Comparison of ENCODE assay signal across 28 cellular contexts in genomic region chrX:108582151-108582550, GRCh38.
DNase-seq lines count a peak whose midpoint lies in the region; ATAC-seq and TF ChIP-seq lines count a peak whose summit lies in the region.
"Had no signal": no experiment of that assay in that cellular context is flagged by ENCODE, and none has a peak within 500 bp of the region (broad histone marks: within the 10 kb centered on the region; RNA-seq: fewer than 3 reads in every experiment).

No MANE protein-coding gene starts in this region.

- TF ChIP-seq CTCF in progenitor cell of endocrine pancreas (IDR thresholded peaks at IDR 0.05; ENCODE audit: unreplicated experiment) (no peak), GM20000 (IDR thresholded peaks at IDR 0.05; ENCODE audit: extremely low read depth, missing control alignments) (no peak)

- H3K27ac Mint-ChIP-seq in progenitor cell of endocrine pancreas: peak overlapping the region; percentile 62
- H3K27ac Mint-ChIP-seq: T-helper 2 cell treated with Interferon-gamma antibody and Interleukin-4, amounts not matched to agents 5 μg/mL and 100 μg/mL, for 36 hours had no signal

- H3K9me3 Mint-ChIP-seq in progenitor cell of endocrine pancreas (ENCODE audit: low read depth): peaks cover 10% of the 10 kb centered on the region
- H3K9me3 Mint-ChIP-seq: T-helper 2 cell treated with Interferon-gamma antibody and Interleukin-4, amounts not matched to agents 5 μg/mL and 100 μg/mL, for 36 hours had no signal

- DNase-seq in NCI-H146 (lab: John Stamatoyannopoulos, UW) (peak; percentile 39), anterior cingulate cortex (lab: John Stamatoyannopoulos, UW) (peak in 43 of 58 donors; percentile 0 to 88 (median 21)), inferior parietal cortex (ENCODE audit: extremely low spot score) (peak; percentile 34), progenitor cell of endocrine pancreas (ENCODE audit: low spot score, unreplicated experiment) (no peak), GM20000 (ENCODE audit: low spot score) (no peak), NCI-H82 treated with DMSO at 0.1 percent for 48 hours (lab: John Stamatoyannopoulos, UW; ENCODE audit: unreplicated experiment) (no peak)
- DNase-seq: ACHN; activated CD4-positive, alpha-beta T cell treated with anti-CD3 and anti-CD28 coated beads for 4 hours; activated CD8-positive, alpha-beta memory T cell treated with anti-CD3 and anti-CD28 coated beads for 24 hours; activated gamma-delta T cell treated with Interleukin-2 at 50 U/mL for 16 hours; brain microvascular endothelial cell; DMS79; effector CD4-positive, alpha-beta T cell; GDM1; heart left ventricle; KG1; left cardiac atrium; mammary epithelial cell; MG63; NCI-H2107; NCI-H446; PC-3; Right ventricle myocardium superior; stimulated activated CD4-positive, alpha-beta T cell treated with anti-CD3 and anti-CD28 coated beads, Interleukin-2, amount 100 ng/mL, for 24 hours; trophoblast cell had no signal

- H3K4me3 Mint-ChIP-seq in progenitor cell of endocrine pancreas (ENCODE audit: low read depth): no peak overlapping the region
- H3K4me3 Mint-ChIP-seq: T-helper 2 cell treated with Interferon-gamma antibody and Interleukin-4, amounts not matched to agents 5 μg/mL and 100 μg/mL, for 36 hours had no signal

- ATAC-seq in GM21360 (IDR thresholded peaks at IDR 0.05; ENCODE audit: unreplicated experiment) (no peak), HG03175 (IDR thresholded peaks at IDR 0.05; ENCODE audit: unreplicated experiment) (no peak)
- ATAC-seq: heart left ventricle, left cardiac atrium, PC-3 had no signal

- peaks cover 4% of the 10 kb centered on the region for H3K4me1 Mint-ChIP-seq in progenitor cell of endocrine pancreas (ENCODE audit: low read depth)

- no peaks in the 10 kb centered on the region for H3K27me3 Mint-ChIP-seq in progenitor cell of endocrine pancreas

- H3K36me3 Mint-ChIP-seq in progenitor cell of endocrine pancreas (ENCODE audit: insufficient read depth): peaks cover 39% of the 10 kb centered on the region

Comparison
In these comparisons a context has a peak if more than half of its experiments do, and no peak if none do; other contexts are left out.
1. DNase-seq: peak in NCI-H146 (single experiment), anterior cingulate cortex (43 of 58) and inferior parietal cortex (single experiment); none in progenitor cell of endocrine pancreas (single experiment), GM20000 (single experiment) and NCI-H82 treated with DMSO at 0.1 percent for 48 hours (single experiment).